ENCODE assay signal across 21 cellular contexts in genomic region chr2:199366406-199366805, GRCh38.
DNase-seq lines count a peak whose midpoint lies in the region; ATAC-seq and TF ChIP-seq lines count a peak whose summit lies in the region.
"Had no signal": no experiment of that assay in that cellular context is flagged by ENCODE, and none has a peak within 500 bp of the region (broad histone marks: within the 10 kb centered on the region; RNA-seq: fewer than 3 reads in every experiment).

No MANE protein-coding gene starts in this region.

- no peaks in the 10 kb centered on the region for H3K27me3 Mint-ChIP-seq in MCF 10A (ENCODE audit: insufficient read depth, unreplicated experiment)
- H3K27me3 Mint-ChIP-seq: activated B cell treated with CpG ODN at 0.5 μM for 24 hours, brain had no signal

- TF ChIP-seq CTCF in MCF 10A (IDR thresholded peaks at IDR 0.05; ENCODE audit: unreplicated experiment) (no peak), breast epithelium (IDR thresholded peaks at IDR 0.05) (no peak), PC-3 (conservative IDR thresholded peaks at IDR 0.05; ENCODE audit: low read depth, low read length) (no peak), fibroblast of villous mesenchyme (IDR thresholded peaks at IDR 0.05; ENCODE audit: insufficient read depth, low read depth, low read length) (no peak)

- H2AFZ ChIP-seq in PC-3 (ENCODE audit: low read length): no peak overlapping the region
- H2AFZ ChIP-seq: GM23248, neural progenitor cell had no signal

- no peaks in the 10 kb centered on the region for H3K9me3 ChIP-seq in breast epithelium
- H3K9me3 ChIP-seq in PC-3 (ENCODE audit: low read length): no peaks in the 10 kb centered on the region
- H3K9me3 ChIP-seq in aorta (ENCODE audit: control insufficient read depth, low read length): no peaks in the 10 kb centered on the region
- H3K9me3 ChIP-seq: A549 had no signal

- H3K27me3 ChIP-seq in breast epithelium (no peaks in the 10 kb centered on the region), PC-3 (ENCODE audit: low read length) (no peaks in the 10 kb centered on the region), aorta (ENCODE audit: control insufficient read depth in 1 of 2, insufficient read depth in 2 of 2, low read length in 1 of 2) (no peaks in the 10 kb centered on the region)
- H3K27me3 ChIP-seq: neural progenitor cell had no signal

- H3K27ac ChIP-seq in breast epithelium (no peak overlapping the region), PC-3 (ENCODE audit: low read length) (peak overlapping the region; percentile 24), aorta (ENCODE audit: low read depth in 1 of 2, low read length in 2 of 2) (no peak overlapping the region)
- H3K27ac ChIP-seq: A549, GM23248, neural progenitor cell had no signal

- no peaks in the 10 kb centered on the region for H3K79me2 ChIP-seq in PC-3 (ENCODE audit: low read length)

- DNase-seq in MCF 10A (ENCODE audit: unreplicated experiment) (peak; percentile 8), breast epithelium (ENCODE audit: low spot score in 2 of 2) (no peak), PC-3 (peak; percentile 78), fibroblast of villous mesenchyme (ENCODE audit: low read depth) (peak; percentile 13), aorta (no peak), NCI-H524 treated with DMSO at 0.1 percent for 48 hours (lab: John Stamatoyannopoulos, UW) (no peak)
- DNase-seq: activated B cell treated with CpG ODN at 0.5 μM for 24 hours; activated gamma-delta T cell; CD8-positive, alpha-beta memory T cell; effector CD4-positive, alpha-beta T cell; GM23248; Karpas-422; NCI-H1694 treated with DMSO at 0.1 percent for 48 hours; right cardiac atrium; SW 1271 had no signal

- CTCF ChIA-PET in MCF 10A (lab: Yijun Ruan, JAX): interaction anchor here (0.6 to 1.0 kb wide), 4 partner anchors 12 to 205 kb away, joined by 3 to 5 read pairs (median 4); no protein-coding TSS in a partner anchor
- CTCF ChIA-PET in PC-3 (lab: Charles Lee): no interaction called here

- peak overlapping the region; percentile 19; the same call in 1 of the 2 replicates for H3K4me2 ChIP-seq in PC-3 (ENCODE audit: low read length)
- H3K4me2 ChIP-seq: A549, neural progenitor cell had no signal

- BruUV-seq in MCF 10A (replicated peaks; lab: Mats Ljungman, UMichigan) (no TSS peak), PC-3 (replicated peaks; lab: Mats Ljungman, UMichigan) (no TSS peak)

- 49 to 61% methylated on average over 2 of the region's 2 CpGs for WGBS in aorta, 2 donors

- H3K36me3 ChIP-seq in breast epithelium (no peaks in the 10 kb centered on the region), PC-3 (ENCODE audit: low read depth, low read length) (no peaks in the 10 kb centered on the region), aorta (ENCODE audit: control insufficient read depth in 1 of 2, insufficient read depth in 2 of 2, low read length in 1 of 2) (no peaks in the 10 kb centered on the region)
- H3K36me3 ChIP-seq: neural progenitor cell had no signal

- H3K4me3 Mint-ChIP-seq in MCF 10A (ENCODE audit: unreplicated experiment): no peak overlapping the region
- H3K4me3 Mint-ChIP-seq: activated B cell treated with CpG ODN at 0.5 μM for 24 hours; brain; CD8-positive, alpha-beta memory T cell; neural progenitor cell; type B pancreatic cell had no signal

- H3F3A ChIP-seq in PC-3 (ENCODE audit: low read length, unreplicated experiment): no peaks in the 10 kb centered on the region

- TF ChIP-seq POLR2A in breast epithelium (IDR thresholded peaks at IDR 0.05): no peak

- no peak overlapping the region for H3K27ac Mint-ChIP-seq in MCF 10A (ENCODE audit: low read depth, unreplicated experiment)
- H3K27ac Mint-ChIP-seq: activated B cell treated with CpG ODN at 0.5 μM for 24 hours; brain; CD8-positive, alpha-beta memory T cell; neural progenitor cell; type B pancreatic cell had no signal

- H4K20me1 ChIP-seq in PC-3 (ENCODE audit: low read length): no peaks in the 10 kb centered on the region

- peak; percentile 82 for ATAC-seq in PC-3
- no peak for ATAC-seq in aorta (ENCODE audit: low FRiP score)
- no peak for ATAC-seq in HG02588 (IDR thresholded peaks at IDR 0.05; ENCODE audit: unreplicated experiment)
- no peak for ATAC-seq in HG02763 (IDR thresholded peaks at IDR 0.05; ENCODE audit: unreplicated experiment)
- ATAC-seq: A549, right cardiac atrium had no signal

- no peak overlapping the region for H3K4me3 ChIP-seq in breast epithelium
- H3K4me3 ChIP-seq in PC-3 (ENCODE audit: low read length): no peak overlapping the region
- H3K4me3 ChIP-seq in fibroblast of villous mesenchyme (ENCODE audit: low read depth, low read length): no peak overlapping the region
- H3K4me3 ChIP-seq in aorta (ENCODE audit: low read length in 2 of 2): no peak overlapping the region
- H3K4me3 ChIP-seq: A549, GM23248, neural progenitor cell had no signal

- H3K9me2 ChIP-seq in PC-3 (replicated peaks; ENCODE audit: low read length): no peaks in the 10 kb centered on the region

- H3K4me1 ChIP-seq in breast epithelium (no peaks in the 10 kb centered on the region), PC-3 (ENCODE audit: insufficient read depth, low read length) (peaks cover 44% of the 10 kb centered on the region), aorta (ENCODE audit: control insufficient read depth in 1 of 2, insufficient read depth in 2 of 2, low read length in 2 of 2) (no peaks in the 10 kb centered on the region)
- H3K4me1 ChIP-seq: A549, neural progenitor cell had no signal

- H3K4me1 Mint-ChIP-seq in MCF 10A (ENCODE audit: insufficient read depth, unreplicated experiment): peaks cover 12% of the 10 kb centered on the region
- H3K4me1 Mint-ChIP-seq: activated B cell treated with CpG ODN at 0.5 μM for 24 hours; brain; CD8-positive, alpha-beta memory T cell; neural progenitor cell had no signal

- H3K9ac ChIP-seq in PC-3 (ENCODE audit: low read length): no peak overlapping the region
- H3K9ac ChIP-seq: GM23248, neural progenitor cell had no signal

- intact Hi-C loops in MCF 10A (cut with micrococcal nuclease): no loop called here
- intact Hi-C loops in breast epithelium (cut with DNase I; ENCODE audit: low total_unique reads): no loop called here
- intact Hi-C loops in PC-3 (cut with micrococcal nuclease): loop anchor here (1.0 kb wide), 2 partner anchors 26 to 93 kb away; no protein-coding TSS in a partner anchor
- intact Hi-C loops in aorta (cut with DNase I): no loop called here

- POLR2A ChIA-PET in MCF 10A (lab: Yijun Ruan, JAX) (interaction anchor here (1.0 kb wide), 1 partner anchor 87 kb away, joined by 3 read pairs; no protein-coding TSS in a partner anchor), PC-3 (lab: Charles Lee; ENCODE audit: unreplicated experiment) (no interaction called here)

- no peaks in the 10 kb centered on the region for H3K9me3 Mint-ChIP-seq in MCF 10A (ENCODE audit: unreplicated experiment)
- H3K9me3 Mint-ChIP-seq: activated B cell treated with CpG ODN at 0.5 μM for 24 hours, brain, neural progenitor cell, type B pancreatic cell had no signal

- H3K36me3 Mint-ChIP-seq in MCF 10A (ENCODE audit: insufficient read depth, unreplicated experiment): peaks cover 8% of the 10 kb centered on the region
- H3K36me3 Mint-ChIP-seq: brain; CD8-positive, alpha-beta memory T cell; type B pancreatic cell had no signal

Comparison
In these comparisons a context has a peak if more than half of its experiments do, and no peak if none do; other contexts are left out.
1. DNase-seq: peak in MCF 10A (single experiment), PC-3 (single experiment) and fibroblast of villous mesenchyme (single experiment); none in breast epithelium (0 of 2), aorta (0 of 2) and NCI-H524 treated with DMSO at 0.1 percent for 48 hours (single experiment).